In genomic region chr14:95314609-95315008, GRCh38 we compare ENCODE assay signal across 9 cellular contexts. TPM values are rescaled to one million over a fixed set of nuclear protein-coding genes. Genes with fewer than 3 reads are reported as not detected.
DNase-seq lines count a peak whose midpoint lies in the region; ATAC-seq and TF ChIP-seq lines count a peak whose summit lies in the region.
"Had no signal": no experiment of that assay in that cellular context is flagged by ENCODE, and none has a peak within 500 bp of the region (broad histone marks: within the 10 kb centered on the region; RNA-seq: fewer than 3 reads in every experiment).

No MANE protein-coding gene starts in this region.

- TF ChIP-seq POLR2A in adrenal gland (IDR thresholded peaks at IDR 0.05) = no peak

- TF ChIP-seq CTCF in adrenal gland (IDR thresholded peaks at IDR 0.05) = no peak

- H3K36me3 ChIP-seq in adrenal gland (replicated peaks in 1 of 2) (no peaks in the 10 kb centered on the region), muscle layer of duodenum (ENCODE audit: control insufficient read depth in 1 of 2, insufficient read depth in 2 of 2, low read length in 2 of 2) (no peaks in the 10 kb centered on the region)

- no peak for DNase-seq in Right ventricle myocardium inferior (ENCODE audit: missing footprints)
- no peak for DNase-seq in cardiac septum (ENCODE audit: low spot score)
- peak in 6 of 7 donors; percentile 38 to 72 (median 46) for DNase-seq in adrenal gland
- DNase-seq in HCEC 1CT = no peak
- DNase-seq in HEK293T (ENCODE audit: extremely low spot score) = no peak
- DNase-seq in G401 (ENCODE audit: low spot score) = no peak
- DNase-seq: psoas muscle had no signal

- intact Hi-C loops in Right ventricle myocardium inferior (cut with DNase I) (no loop called here), cardiac septum (cut with DNase I) (no loop called here), adrenal gland (cut with DNase I) (no loop called here)

- peak overlapping the region in 2 of 5 donors; percentile 56 to 57 for H3K27ac ChIP-seq in adrenal gland
- peak overlapping the region; percentile 6 for H3K27ac ChIP-seq in muscle layer of duodenum (ENCODE audit: low read length)
- H3K27ac ChIP-seq: psoas muscle had no signal

- H3K27me3 ChIP-seq in adrenal gland (no peaks in the 10 kb centered on the region), muscle layer of duodenum (ENCODE audit: low read depth, low read length) (no peaks in the 10 kb centered on the region)

- in situ Hi-C loops in G401 (cut with HindIII; ENCODE audit: low sequenced_read_pairs) = no loop called here

- ATAC-seq in Right ventricle myocardium inferior (peak; percentile 29), HG03378 (IDR thresholded peaks at IDR 0.05; ENCODE audit: unreplicated experiment) (peak; percentile 87)

- POLR2A ChIA-PET in HEK293T (lab: Yijun Ruan, JAX) = no interaction called here

- H3K4me1 ChIP-seq in adrenal gland (replicated peaks in 1 of 2) = peaks cover 8 to 12% of the 10 kb centered on the region in 2 donors
- peaks cover 10 to 11% of the 10 kb centered on the region in 2 donors for H3K4me1 ChIP-seq in muscle layer of duodenum (ENCODE audit: control insufficient read depth in 1 of 2, insufficient read depth in 2 of 2, low read length in 2 of 2)

- no peaks in the 10 kb centered on the region for H3K9me3 ChIP-seq in adrenal gland (replicated peaks in 1 of 3)
- H3K9me3 ChIP-seq in muscle layer of duodenum (ENCODE audit: control insufficient read depth in 1 of 2, low read length in 2 of 2) = no peaks in the 10 kb centered on the region
- H3K9me3 ChIP-seq: psoas muscle had no signal

- H3K4me3 ChIP-seq in adrenal gland = no peak overlapping the region
- H3K4me3 ChIP-seq in muscle layer of duodenum (ENCODE audit: low read depth in 1 of 2, low read length in 2 of 2) = no peak overlapping the region
- H3K4me3 ChIP-seq: psoas muscle had no signal

- CTCF ChIA-PET in HEK293T (lab: Yijun Ruan, JAX) = no interaction called here

- 61 to 88% (median 73%) methylated on average over 4 to 6 of the region's 6 CpGs for WGBS in adrenal gland, 4 donors

TF ChIP-seq in HEK293T, 16 proteins besides CTCF, POLR2A, EP300 and RAD21:
- TF ChIP-seq TARDBP (IDR thresholded peaks at IDR 0.05) (no peak), ZNF384 (IDR thresholded peaks at IDR 0.05) (no peak)
TF ChIP-seq in HEK293T: peak in this region for 0.

RNA-seq across cellular contexts. Expression of gene CLMN, which starts 5.1 kb away (rescaled TPM):
- total RNA-seq in Right ventricle myocardium inferior (7.6 TPM), cardiac septum (6.0 TPM), adrenal gland (1 to 10 TPM; 4.3 to 9.5 (median 5.4) TPM)
- polyA plus RNA-seq in adrenal gland = 1 to 10 TPM; 2.7 to 2.9 (median 2.9) TPM
- total RNA-seq in G401 (2014; rRNA removed; shearing (Covaris generic)) = not detected in 2 replicates

Comparison
In these comparisons a context has a peak if more than half of its experiments do, and no peak if none do; other contexts are left out.
1. DNase-seq: peak in adrenal gland (6 of 7); none in Right ventricle myocardium inferior (single experiment), cardiac septum (single experiment), HCEC 1CT (single experiment), HEK293T (single experiment) and G401 (single experiment).